8 cellular contexts compared by ENCODE assay signal in genomic region chr12:57213068-57213715, GRCh38. TPM values are rescaled to one million over a fixed set of nuclear protein-coding genes. Genes with fewer than 3 reads are reported as not detected.
DNase-seq lines count a peak whose midpoint lies in the region; ATAC-seq, FAIRE-seq and TF ChIP-seq lines count a peak whose summit lies in the region.

No MANE protein-coding gene starts in this region.

- peaks cover 49 to 58% (median 50%) of the 10 kb centered on the region in 4 donors for H3K4me1 ChIP-seq in esophagus muscularis mucosa

- peak; percentile 64 to 84 for ATAC-seq in natural killer cell treated with Interleukin-12 subunit alpha and Interleukin-12 subunit beta and Interleukin-15 and Interleukin-18, amount 100 ng/mL, for 72 hours
- ATAC-seq in stimulated activated naive CD8-positive, alpha-beta T cell treated with anti-CD3 and anti-CD28 coated beads, Interleukin-15, amount 100 ng/mL, for 72 hours: peak; percentile 58

- TF ChIP-seq CTCF in esophagus muscularis mucosa (IDR thresholded peaks at IDR 0.05): peak; percentile 90 to 95 (median 95)

- peaks cover 5 to 48% (median 42%) of the 10 kb centered on the region in 4 donors for H3K36me3 ChIP-seq in esophagus muscularis mucosa

- peak; percentile 59 for FAIRE-seq in RCC 7860 (lab: Jason Lieb, UNC)

- no peaks in the 10 kb centered on the region for H3K9me3 ChIP-seq in esophagus muscularis mucosa

- H3K27me3 ChIP-seq in esophagus muscularis mucosa: peaks cover 5 to 46% (median 31%) of the 10 kb centered on the region in 4 donors

- no peak for TF ChIP-seq POLR2A in esophagus muscularis mucosa (IDR thresholded peaks at IDR 0.05; ENCODE audit: low read depth)

- no peak overlapping the region for H3K4me3 ChIP-seq in esophagus muscularis mucosa

- H3K9me3 Mint-ChIP-seq in natural killer cell treated with Interleukin-12 subunit alpha and Interleukin-12 subunit beta and Interleukin-15 and Interleukin-18, amount 100 ng/mL, for 72 hours: no peaks in the 10 kb centered on the region
- H3K9me3 Mint-ChIP-seq in stimulated activated naive CD8-positive, alpha-beta T cell treated with anti-CD3 and anti-CD28 coated beads, Interleukin-15, amount 100 ng/mL, for 72 hours: no peaks in the 10 kb centered on the region

- H3K36me3 Mint-ChIP-seq in natural killer cell treated with Interleukin-12 subunit alpha and Interleukin-12 subunit beta and Interleukin-15 and Interleukin-18, amount 100 ng/mL, for 72 hours: no peaks in the 10 kb centered on the region

- DNase-seq in NCI-H524 (lab: John Stamatoyannopoulos, UW): peak; percentile 40 to 82
- no peak for DNase-seq in NCI-H524 treated with DMSO at 0.1 percent for 48 hours (lab: John Stamatoyannopoulos, UW)
- DNase-seq in Kasumi-1 (lab: John Stamatoyannopoulos, UW): peak; percentile 71 to 79
- DNase-seq in RCC 7860 (ENCODE audit: low spot score): peak; percentile 50
- DNase-seq in activated T-cell treated with anti-CD3 and anti-CD28 coated beads, Interleukin-2, amount 50 U/mL, for 48 hours: peak; percentile 88 to 91
- peak; percentile 98 for DNase-seq in esophagus muscularis mucosa (ENCODE audit: extremely low spot score)
- DNase-seq in natural killer cell treated with Interleukin-12 subunit alpha and Interleukin-12 subunit beta and Interleukin-15 and Interleukin-18, amount 100 ng/mL, for 72 hours (ENCODE audit: low spot score): peak; percentile 84
- peak; percentile 83 for DNase-seq in stimulated activated naive CD8-positive, alpha-beta T cell treated with anti-CD3 and anti-CD28 coated beads, Interleukin-15, amount 100 ng/mL, for 72 hours

- H3K27me3 Mint-ChIP-seq in natural killer cell treated with Interleukin-12 subunit alpha and Interleukin-12 subunit beta and Interleukin-15 and Interleukin-18, amount 100 ng/mL, for 72 hours: peaks cover 38 to 41% of the 10 kb centered on the region in 2 donors
- peaks cover 47% of the 10 kb centered on the region for H3K27me3 Mint-ChIP-seq in stimulated activated naive CD8-positive, alpha-beta T cell treated with anti-CD3 and anti-CD28 coated beads, Interleukin-15, amount 100 ng/mL, for 72 hours

- H3K27ac ChIP-seq in esophagus muscularis mucosa (replicated peaks in 1 of 4): peak overlapping the region in 1 of 4 donors; percentile 39

- H3K4me1 Mint-ChIP-seq in natural killer cell treated with Interleukin-12 subunit alpha and Interleukin-12 subunit beta and Interleukin-15 and Interleukin-18, amount 100 ng/mL, for 72 hours (ENCODE audit: low read depth in 2 of 2): peaks cover 32 to 33% of the 10 kb centered on the region in 2 donors
- H3K4me1 Mint-ChIP-seq in stimulated activated naive CD8-positive, alpha-beta T cell treated with anti-CD3 and anti-CD28 coated beads, Interleukin-15, amount 100 ng/mL, for 72 hours: peaks cover 44% of the 10 kb centered on the region

- WGBS in esophagus muscularis mucosa: 8% methylated on average over 16 of the region's 16 CpGs

- no peak overlapping the region for H3K4me3 Mint-ChIP-seq in natural killer cell treated with Interleukin-12 subunit alpha and Interleukin-12 subunit beta and Interleukin-15 and Interleukin-18, amount 100 ng/mL, for 72 hours
- peak overlapping the region in 1 of 2 donors; percentile 1 for H3K4me3 Mint-ChIP-seq in stimulated activated naive CD8-positive, alpha-beta T cell treated with anti-CD3 and anti-CD28 coated beads, Interleukin-15, amount 100 ng/mL, for 72 hours

- no peak for TF ChIP-seq EP300 in esophagus muscularis mucosa (IDR thresholded peaks at IDR 0.05)

- intact Hi-C loops in esophagus muscularis mucosa (cut with DNase I): no loop called here

- H3K27ac Mint-ChIP-seq in natural killer cell treated with Interleukin-12 subunit alpha and Interleukin-12 subunit beta and Interleukin-15 and Interleukin-18, amount 100 ng/mL, for 72 hours: no peak overlapping the region
- no peak overlapping the region for H3K27ac Mint-ChIP-seq in stimulated activated naive CD8-positive, alpha-beta T cell treated with anti-CD3 and anti-CD28 coated beads, Interleukin-15, amount 100 ng/mL, for 72 hours

RNA-seq across cellular contexts. Expression of gene NXPH4, which starts 3.4 kb away (rescaled TPM):
- total RNA-seq in esophagus muscularis mucosa: not detected
- under 1 TPM in 1 of 2 donors, not detected in 1; 0.73 TPM for total RNA-seq in natural killer cell treated with Interleukin-12 subunit alpha and Interleukin-12 subunit beta and Interleukin-15 and Interleukin-18, amount 100 ng/mL, for 72 hours

RNA-seq across cellular contexts. Expression of gene SHMT2, which starts 16.3 kb away (rescaled TPM):
- 10 to 100 TPM; 22.8 to 60.4 (median 34.6) TPM for total RNA-seq in esophagus muscularis mucosa
- total RNA-seq in natural killer cell treated with Interleukin-12 subunit alpha and Interleukin-12 subunit beta and Interleukin-15 and Interleukin-18, amount 100 ng/mL, for 72 hours: 100 to 1,000 TPM; 262 to 355 TPM

RNA-seq across cellular contexts. Expression of gene STAC3, which starts 37.8 kb away (rescaled TPM):
- total RNA-seq in esophagus muscularis mucosa: 1 to 10 TPM in 2 of 4 donors, under 1 TPM in 2; 0.42 to 1.7 (median 1.2) TPM
- total RNA-seq in natural killer cell treated with Interleukin-12 subunit alpha and Interleukin-12 subunit beta and Interleukin-15 and Interleukin-18, amount 100 ng/mL, for 72 hours: 1 to 10 TPM; 2.5 to 6.1 TPM

Comparison
In these comparisons a context has a peak if more than half of its experiments do, and no peak if none do; other contexts are left out.
1. RNA of gene SHMT2, which starts 16.3 kb away (total RNA-seq): 262 to 355 TPM in natural killer cell treated with Interleukin-12 subunit alpha and Interleukin-12 subunit beta and Interleukin-15 and Interleukin-18, amount 100 ng/mL, for 72 hours; 22.8 to 60.4 TPM in esophagus muscularis mucosa; every median in the first group is over 4 times any median in the second.